Comparison of ENCODE assay signal across 7 cellular contexts in the genomic region with DNA sequence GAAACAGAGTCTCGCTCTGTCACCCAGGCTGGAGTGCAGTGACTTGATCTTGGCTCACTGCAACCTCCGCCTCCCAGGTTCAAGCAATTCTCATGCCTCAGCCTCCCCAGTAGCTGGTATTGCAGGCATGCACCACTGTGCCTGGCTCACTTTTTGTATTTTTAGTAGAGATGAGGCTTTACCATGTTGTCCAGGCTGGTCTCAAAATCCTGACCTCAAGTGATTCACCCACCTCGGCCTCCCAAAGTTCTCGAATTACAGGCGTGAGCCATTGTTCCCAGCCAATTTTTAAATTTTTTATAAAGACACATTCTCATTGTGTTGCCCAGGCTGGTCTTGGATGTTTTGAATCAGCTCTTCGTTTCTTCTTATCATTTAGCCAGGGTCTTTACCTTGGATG. TPM values are rescaled to one million over a fixed set of nuclear protein-coding genes. Genes with fewer than 3 reads are reported as not detected.
A peak's percentile ranks its signal among the peaks of the same experiment; 100 is the strongest.
DNase-seq lines count a peak whose midpoint lies in the region; ATAC-seq and TF ChIP-seq lines count a peak whose summit lies in the region.
"Not testable (repeated sequence)": the region's sequence is repeated elsewhere in the genome, so short reads cannot be mapped to it uniquely, and the experiment has no call there.

No MANE protein-coding gene starts in this region.

- POLR2A ChIA-PET in Caco-2 (lab: Charles Lee): interaction anchor here (0.6 kb wide), 1 partner anchor 389 kb away, joined by 4 read pairs; no protein-coding TSS in a partner anchor

- H3K27ac Mint-ChIP-seq in Caco-2 (ENCODE audit: unreplicated experiment): peak overlapping the region; percentile 19
- H3K27ac Mint-ChIP-seq in activated naive CD4-positive, alpha-beta T cell treated with anti-CD3 and anti-CD28 coated beads for 36 hours: peak overlapping the region; percentile 34
- H3K27ac Mint-ChIP-seq in chondrocyte (ENCODE audit: unreplicated experiment): peak overlapping the region; percentile 82
- H3K27ac Mint-ChIP-seq in nephron: peak overlapping the region; percentile 33 to 84 (median 46)

- intact Hi-C loops in Caco-2 (cut with micrococcal nuclease; ENCODE audit: unreplicated experiment): loop anchor here (2.0 kb wide), 1 partner anchor 88 kb away; no protein-coding TSS in a partner anchor
- intact Hi-C loops in activated naive CD4-positive, alpha-beta T cell treated with anti-CD3 and anti-CD28 coated beads for 36 hours (cut with micrococcal nuclease): not testable (repeated sequence)

- not testable (repeated sequence) for H3K4me3 ChIP-seq in Caco-2 (ENCODE audit: low read depth, low read length); RWPE2 (ENCODE audit: severe bottlenecking)

- not testable (repeated sequence) for TF ChIP-seq CTCF in Caco-2 (IDR thresholded peaks at IDR 0.05; ENCODE audit: insufficient read depth in 1 of 2, low read depth in 1 of 2, low read length in 1 of 2, severe bottlenecking in 1 of 2, unreplicated experiment in 1 of 2); RWPE2 (IDR thresholded peaks at IDR 0.05; ENCODE audit: poor library complexity, severe bottlenecking); chondrocyte (IDR thresholded peaks at IDR 0.05); foreskin keratinocyte (conservative IDR thresholded peaks at IDR 0.05); nephron (IDR thresholded peaks at IDR 0.05; ENCODE audit: unreplicated experiment in 3 of 3)

- not testable (repeated sequence) for H3K27me3 Mint-ChIP-seq in Caco-2 (ENCODE audit: insufficient read depth, unreplicated experiment); activated naive CD4-positive, alpha-beta T cell treated with anti-CD3 and anti-CD28 coated beads for 36 hours (ENCODE audit: low read depth); chondrocyte (ENCODE audit: low read depth); nephron (ENCODE audit: low read depth)

- peak overlapping the region; percentile 57 for H3K27ac ChIP-seq in RWPE2 (ENCODE audit: poor library complexity, severe bottlenecking)
- H3K27ac ChIP-seq in foreskin keratinocyte: not testable (repeated sequence)

- peaks cover 20% of the 10 kb centered on the region for H3K4me1 ChIP-seq in Caco-2
- H3K4me1 ChIP-seq in RWPE2 (ENCODE audit: insufficient read depth, poor library complexity, severe bottlenecking): peaks cover 43% of the 10 kb centered on the region
- peaks cover 14% of the 10 kb centered on the region for H3K4me1 ChIP-seq in foreskin keratinocyte

- BruUV-seq in Caco-2 (replicated peaks; lab: Mats Ljungman, UMichigan): not testable (repeated sequence)

- H3K4me1 Mint-ChIP-seq in Caco-2 (ENCODE audit: low read depth, unreplicated experiment): peaks cover 34% of the 10 kb centered on the region
- peaks cover 48% of the 10 kb centered on the region for H3K4me1 Mint-ChIP-seq in activated naive CD4-positive, alpha-beta T cell treated with anti-CD3 and anti-CD28 coated beads for 36 hours (ENCODE audit: low read depth)
- peaks cover 49% of the 10 kb centered on the region for H3K4me1 Mint-ChIP-seq in chondrocyte (ENCODE audit: low read depth)
- H3K4me1 Mint-ChIP-seq in nephron: peaks cover 33% of the 10 kb centered on the region

- not testable (repeated sequence) for H3K4me3 Mint-ChIP-seq in Caco-2 (ENCODE audit: unreplicated experiment); activated naive CD4-positive, alpha-beta T cell treated with anti-CD3 and anti-CD28 coated beads for 36 hours; chondrocyte (ENCODE audit: unreplicated experiment); nephron

- H3K9me3 Mint-ChIP-seq in Caco-2 (ENCODE audit: unreplicated experiment); activated naive CD4-positive, alpha-beta T cell treated with anti-CD3 and anti-CD28 coated beads for 36 hours; chondrocyte (ENCODE audit: low read depth); nephron: not testable (repeated sequence)

- not testable (repeated sequence) for H3K27me3 ChIP-seq in Caco-2 (replicated peaks; ENCODE audit: control insufficient read depth, insufficient read depth, low read length); RWPE2 (ENCODE audit: insufficient read depth, poor library complexity, severe bottlenecking); foreskin keratinocyte

- not testable (repeated sequence) for H3K36me3 ChIP-seq in Caco-2 (ENCODE audit: control insufficient read depth, insufficient read depth, low read length)
- peaks cover 90% of the 10 kb centered on the region for H3K36me3 ChIP-seq in RWPE2 (ENCODE audit: low read depth)

- CTCF ChIA-PET in Caco-2 (lab: Charles Lee): not testable (repeated sequence)
- CTCF ChIA-PET in activated naive CD4-positive, alpha-beta T cell treated with anti-CD3 and anti-CD28 coated beads for 36 hours (lab: Charles Lee): interaction anchor here (0.6 to 1.7 kb wide), 2 partner anchors 27 to 88 kb away, joined by 4 to 11 read pairs; no protein-coding TSS in a partner anchor

- H3K36me3 Mint-ChIP-seq in Caco-2 (ENCODE audit: insufficient read depth, unreplicated experiment) (peaks cover 75% of the 10 kb centered on the region), chondrocyte (ENCODE audit: low read depth) (peaks cover 34% of the 10 kb centered on the region), nephron (ENCODE audit: low read depth) (peaks cover 38% of the 10 kb centered on the region)
- H3K36me3 Mint-ChIP-seq in activated naive CD4-positive, alpha-beta T cell treated with anti-CD3 and anti-CD28 coated beads for 36 hours (ENCODE audit: low read depth): not testable (repeated sequence)

- H3K9me3 ChIP-seq in Caco-2; RWPE2 (ENCODE audit: severe bottlenecking): not testable (repeated sequence)

- ATAC-seq in RWPE2 (ENCODE audit: low read depth): peak; percentile 95
- not testable (repeated sequence) for ATAC-seq in foreskin keratinocyte

- DNase-seq in Caco-2; RWPE2 (ENCODE audit: low spot score); activated naive CD4-positive, alpha-beta T cell treated with anti-CD3 and anti-CD28 coated beads for 36 hours: not testable (repeated sequence)
- DNase-seq in HS-27A (ENCODE audit: low read depth): peak; percentile 79
- peak; percentile 8 for DNase-seq in chondrocyte (ENCODE audit: low spot score)
- peak; percentile 6 to 43 for DNase-seq in foreskin keratinocyte

RNA-seq across cellular contexts. Expression of a gene that starts 37.7 kb away (rescaled TPM):
- total RNA-seq in Caco-2 (2022) (135 and 138 TPM in 2 replicates), chondrocyte (58.2 to 96.9 TPM (median 84.8 TPM) in 3 replicates), foreskin keratinocyte (79.9 and 85.9 TPM in 2 replicates)
- 10 to 100 TPM; 35.3 to 40.0 TPM for total RNA-seq in activated naive CD4-positive, alpha-beta T cell treated with anti-CD3 and anti-CD28 coated beads for 36 hours
- polyA plus RNA-seq in foreskin keratinocyte: 10.4 and 11.3 TPM in 2 replicates

Comparison
In these comparisons a context has a peak if more than half of its experiments do, and no peak if none do; other contexts are left out.
1. H3K27ac Mint-ChIP-seq: peak in every context shown above with its lines; median percentile 82 in chondrocyte; 46 in nephron; 34 in activated naive CD4-positive, alpha-beta T cell treated with anti-CD3 and anti-CD28 coated beads for 36 hours; 19 in Caco-2.